21 cellular contexts compared by ENCODE assay signal in genomic region chr16:88475037-88475436, GRCh38.
"Had no signal": no experiment of that assay in that cellular context is flagged by ENCODE, and none has a peak within 500 bp of the region (broad histone marks: within the 10 kb centered on the region; RNA-seq: fewer than 3 reads in every experiment).

No MANE protein-coding gene starts in this region.

- H3K27me3 Mint-ChIP-seq: memory B cell; stimulated activated naive CD8-positive, alpha-beta T cell treated with anti-CD3 and anti-CD28 coated beads, Interleukin-15, amount 100 ng/mL, for 72 hours had no signal

- ATAC-seq: esophagus mucosa; gastrocnemius medialis; left ventricle myocardium superior; lower lobe of right lung; psoas muscle; stimulated activated naive CD8-positive, alpha-beta T cell treated with anti-CD3 and anti-CD28 coated beads, Interleukin-15, amount 100 ng/mL, for 72 hours had no signal

- H3K36me3 Mint-ChIP-seq: memory B cell, neural progenitor cell had no signal

- H3K27ac Mint-ChIP-seq: endodermal cell; memory B cell; nephron; stimulated activated naive CD8-positive, alpha-beta T cell treated with anti-CD3 and anti-CD28 coated beads, Interleukin-15, amount 100 ng/mL, for 72 hours had no signal

- H3K4me1 Mint-ChIP-seq: endodermal cell had no signal

- H3K9me3 ChIP-seq: gastrocnemius medialis, lower lobe of right lung, psoas muscle, thyroid gland had no signal

- H3K4me3 Mint-ChIP-seq: endodermal cell; memory B cell; nephron; neural progenitor cell; stimulated activated naive CD8-positive, alpha-beta T cell treated with anti-CD3 and anti-CD28 coated beads, Interleukin-15, amount 100 ng/mL, for 72 hours had no signal

- DNase-seq: dorsolateral prefrontal cortex; effector CD4-positive, alpha-beta T cell; endodermal cell; foreskin fibroblast; gastrocnemius medialis; head of caudate nucleus; left ventricle myocardium superior; lower lobe of right lung; nucleus accumbens; psoas muscle; right cardiac atrium; stimulated activated CD4-positive, alpha-beta T cell treated with anti-CD3 and anti-CD28 coated beads, Interleukin-15, amount 100 ng/mL, for 24 hours; stimulated activated CD4-positive, alpha-beta T cell treated with anti-CD3 and anti-CD28 coated beads, Interleukin-2, amount 100 ng/mL, for 48 hours; stimulated activated naive CD4-positive, alpha-beta T cell; stimulated activated naive CD8-positive, alpha-beta T cell treated with anti-CD3 and anti-CD28 coated beads, Interleukin-15, amount 100 ng/mL, for 72 hours; thyroid gland; trophoblast cell had no signal

- H3K9me3 Mint-ChIP-seq: endodermal cell; memory B cell; nephron; neural progenitor cell; stimulated activated naive CD8-positive, alpha-beta T cell treated with anti-CD3 and anti-CD28 coated beads, Interleukin-15, amount 100 ng/mL, for 72 hours had no signal
